Comparison of ENCODE assay signal across 19 cellular contexts in genomic region chr11:57203359-57203758, GRCh38. TPM values are rescaled to one million over a fixed set of nuclear protein-coding genes. Genes with fewer than 3 reads are reported as not detected.
A peak's percentile ranks its signal among the peaks of the same experiment; 100 is the strongest.
DNase-seq lines count a peak whose midpoint lies in the region; ATAC-seq and TF ChIP-seq lines count a peak whose summit lies in the region.
"Had no signal": no experiment of that assay in that cellular context is flagged by ENCODE, and none has a peak within 500 bp of the region (broad histone marks: within the 10 kb centered on the region; RNA-seq: fewer than 3 reads in every experiment).

No MANE protein-coding gene starts in this region.

- POLR2A ChIA-PET in SK-N-SH (lab: Yijun Ruan, JAX): no interaction called here

- H3K36me3 ChIP-seq in SK-N-SH (replicated peaks in 1 of 2; ENCODE audit: control insufficient read depth in 1 of 2, insufficient read depth in 2 of 2, low read length in 1 of 2) (no peaks in the 10 kb centered on the region), stomach (no peaks in the 10 kb centered on the region)

- intact Hi-C loops in stomach (cut with DNase I; ENCODE audit: low total_unique reads): no loop called here

- no peaks in the 10 kb centered on the region for H3F3A ChIP-seq in SK-N-SH (replicated peaks; ENCODE audit: insufficient read depth)

- H3K4me2 ChIP-seq in SK-N-SH: no peak overlapping the region

- no peaks in the 10 kb centered on the region for H3K79me2 ChIP-seq in SK-N-SH (ENCODE audit: insufficient read depth)

- no peaks in the 10 kb centered on the region for H4K20me1 ChIP-seq in SK-N-SH (ENCODE audit: insufficient read depth)

- H3K27me3 ChIP-seq in SK-N-SH (ENCODE audit: insufficient read depth) (no peaks in the 10 kb centered on the region; the same call in 1 of the 2 replicates), stomach (peaks cover 0 to 10% (median 0%) of the 10 kb centered on the region in 3 donors)

- DNase-seq in SK-N-SH (peak; percentile 66), fibroblast of villous mesenchyme (ENCODE audit: low read depth) (peak; percentile 93), lung microvascular endothelial cell (ENCODE audit: low read depth in 2 of 2) (peak; percentile 14 to 23), stomach (peak; percentile 33), NCI-H748 treated with DMSO at 0.1 percent for 48 hours (lab: John Stamatoyannopoulos, UW) (no peak), GDM1 (lab: John Stamatoyannopoulos, UW) (no peak)
- DNase-seq: activated CD4-positive, alpha-beta T cell treated with anti-CD3 and anti-CD28 coated beads, Interleukin-2, amount 10 ng/mL, durations not matched to agents 24 days and 14 days; activated naive CD8-positive, alpha-beta T cell treated with anti-CD3 and anti-CD28 coated beads, Interleukin-2, amount 10 ng/mL, durations not matched to agents 7 days and 5 days; C1 segment of cervical spinal cord; DND-41; naive thymus-derived CD8-positive, alpha-beta T cell; NCI-H1417 treated with DMSO at 0.1 percent for 48 hours; NCI-H446 treated with DMSO at 0.1 percent for 48 hours; stimulated activated naive B cell treated with anti-CD40 and anti-IgM and Interleukin-4, amounts not matched to agents 10 μg/mL and 1 μg/mL and 100 μg/mL, for 72 hours had no signal

- TF ChIP-seq CTCF in SK-N-SH (IDR thresholded peaks at IDR 0.05) (no peak), fibroblast of villous mesenchyme (IDR thresholded peaks at IDR 0.05; ENCODE audit: insufficient read depth, low read depth, low read length) (no peak), stomach (IDR thresholded peaks at IDR 0.05) (no peak)

- H3K9me3 ChIP-seq in SK-N-SH: no peaks in the 10 kb centered on the region
- H3K9me3 ChIP-seq in stomach: no peaks in the 10 kb centered on the region

- no peaks in the 10 kb centered on the region for H3K9me2 ChIP-seq in SK-N-SH

- H3K27ac ChIP-seq in SK-N-SH (ENCODE audit: low read depth in 2 of 2, low read length in 1 of 2) (peak overlapping the region in 1 of 2 experiments; percentile 88; a peak in 2 of 4 replicates), stomach (peak overlapping the region in 1 of 5 donors; percentile 47)

- TF ChIP-seq EP300 in SK-N-SH (IDR thresholded peaks at IDR 0.05; ENCODE audit: borderline replicate concordance in 1 of 2, low read depth in 1 of 2, low read length in 1 of 2) (peak in 1 of 2 experiments; percentile 44; a peak in 1 of 4 replicates), stomach (IDR thresholded peaks at IDR 0.05) (no peak)

- ATAC-seq in HG02610 (IDR thresholded peaks at IDR 0.05; ENCODE audit: unreplicated experiment) (no peak), GM19328 (IDR thresholded peaks at IDR 0.05; ENCODE audit: unreplicated experiment) (no peak)
- ATAC-seq: K562; naive thymus-derived CD8-positive, alpha-beta T cell; stimulated activated naive B cell treated with anti-CD40 and anti-IgM and Interleukin-4, amounts not matched to agents 10 μg/mL and 1 μg/mL and 100 μg/mL, for 72 hours had no signal

- CTCF ChIA-PET in SK-N-SH (lab: Yijun Ruan, JAX): interaction anchor here (0.9 to 2.2 kb wide), 7 partner anchors 13 to 70 kb away, joined by 3 to 23 read pairs (median 3); no protein-coding TSS in a partner anchor

- H2AFZ ChIP-seq in SK-N-SH (ENCODE audit: low read depth): no peak overlapping the region

- H3K4me1 ChIP-seq in SK-N-SH (ENCODE audit: control insufficient read depth in 1 of 2, insufficient read depth in 2 of 2, low read depth in 1 of 2, low read length in 1 of 2): peaks cover 0 to 23% of the 10 kb centered on the region in 2 experiments; a peak in 1 of 4 replicates
- peaks cover 0 to 24% (median 3%) of the 10 kb centered on the region in 4 donors for H3K4me1 ChIP-seq in stomach

- no peak for TF ChIP-seq RAD21 in SK-N-SH (IDR thresholded peaks at IDR 0.05; ENCODE audit: low read length)

- no peak for TF ChIP-seq POLR2A in stomach (IDR thresholded peaks at IDR 0.05)

- H3K4me3 ChIP-seq in SK-N-SH (ENCODE audit: low read depth in 2 of 2, low read length in 1 of 2) (no peak overlapping the region), fibroblast of villous mesenchyme (ENCODE audit: low read depth, low read length) (no peak overlapping the region), stomach (no peak overlapping the region)
- H3K4me3 ChIP-seq: K562 had no signal

- 0% methylated on average over 2 of the region's 3 CpGs for WGBS in SK-N-SH (ENCODE audit: low lambda C conversion rate)
- 22 to 39% (median 23%) methylated on average over 2 to 3 of the region's 3 CpGs for WGBS in stomach, 5 donors

- H3K9ac ChIP-seq in SK-N-SH: no peak overlapping the region

TF ChIP-seq in SK-N-SH, 30 proteins besides CTCF, POLR2A, EP300 and RAD21:
- TF ChIP-seq SMC3 (IDR thresholded peaks at IDR 0.05; ENCODE audit: low read depth, low read length): no peak
- TF ChIP-seq TEAD4 (IDR thresholded peaks at IDR 0.05; ENCODE audit: borderline replicate concordance, insufficient read depth): no peak
- no peak for TF ChIP-seq FOSL2 (IDR thresholded peaks at IDR 0.05; ENCODE audit: borderline replicate concordance, low read depth)
- TF ChIP-seq SIN3A (IDR thresholded peaks at IDR 0.05; ENCODE audit: borderline replicate concordance, low read depth, low read length): no peak
- TF ChIP-seq MEF2A (IDR thresholded peaks at IDR 0.05; ENCODE audit: borderline replicate concordance, low read depth): no peak
- TF ChIP-seq NFIC (IDR thresholded peaks at IDR 0.05; ENCODE audit: borderline replicate concordance): no peak
- TF ChIP-seq CHD2 (IDR thresholded peaks at IDR 0.05; ENCODE audit: low read length, partially characterized antibody): no peak
- TF ChIP-seq GATA2 (CRISPR knock-in tag; IDR thresholded peaks at IDR 0.05): no peak
- TF ChIP-seq YY1 (IDR thresholded peaks at IDR 0.05; ENCODE audit: low read depth): no peak

RNA-seq across cellular contexts. Expression of gene LRRC55, which starts 21.6 kb away (rescaled TPM):
- polyA plus RNA-seq in SK-N-SH (2012; rRNA removed) (not detected in 2 replicates), stomach (under 1 TPM in 1 of 3 donors, not detected in 2; 0.08 TPM)
- 0.01 TPM in 1 of 2 replicates, not detected in the other for polyA plus RNA-seq in SK-N-SH (2012; cell fraction: cytosol; rRNA removed)
- not detected in 2 replicates for polyA plus RNA-seq in SK-N-SH (2012; cell fraction: nucleus; rRNA removed)
- total RNA-seq in fibroblast of villous mesenchyme (not detected in 2 replicates), lung microvascular endothelial cell (under 0.01 TPM in 2 replicates), stomach (under 1 TPM in 1 of 5 donors, not detected in 4; 0.73 TPM)
- total RNA-seq: activated CD4-positive, alpha-beta T cell treated with anti-CD3 and anti-CD28 coated beads, Interleukin-2, amount 10 ng/mL, durations not matched to agents 24 days and 14 days; activated naive CD8-positive, alpha-beta T cell treated with anti-CD3 and anti-CD28 coated beads, Interleukin-2, amount 10 ng/mL, durations not matched to agents 7 days and 5 days; K562; naive thymus-derived CD8-positive, alpha-beta T cell; OCI-LY7 had no signal
- polyA plus RNA-seq: K562; keratinocyte; naive thymus-derived CD8-positive, alpha-beta T cell had no signal

RNA-seq across cellular contexts. Expression of gene APLNR, which starts 33.7 kb away (rescaled TPM):
- polyA plus RNA-seq in SK-N-SH (2012; rRNA removed): 0.03 and 0.15 TPM in 2 replicates
- 0.08 and 0.22 TPM in 2 replicates for polyA plus RNA-seq in SK-N-SH (2012; cell fraction: cytosol; rRNA removed)
- polyA plus RNA-seq in SK-N-SH (2012; cell fraction: nucleus; rRNA removed): 0.06 and 0.07 TPM in 2 replicates
- not detected in 2 replicates for total RNA-seq in fibroblast of villous mesenchyme
- total RNA-seq in lung microvascular endothelial cell: under 0.01 TPM in 2 replicates
- total RNA-seq in stomach: 10 to 100 TPM in 1 of 5 donors, 1 to 10 TPM in 2, not detected in 2; 2.3 to 12.1 (median 5.1) TPM
- polyA plus RNA-seq in stomach: 1 to 10 TPM in 1 of 3 donors, under 1 TPM in 2; 0.43 to 1.1 (median 1.00) TPM
- total RNA-seq: activated CD4-positive, alpha-beta T cell treated with anti-CD3 and anti-CD28 coated beads, Interleukin-2, amount 10 ng/mL, durations not matched to agents 24 days and 14 days; activated naive CD8-positive, alpha-beta T cell treated with anti-CD3 and anti-CD28 coated beads, Interleukin-2, amount 10 ng/mL, durations not matched to agents 7 days and 5 days; naive thymus-derived CD8-positive, alpha-beta T cell; OCI-LY7 had no signal
- polyA plus RNA-seq: keratinocyte; naive thymus-derived CD8-positive, alpha-beta T cell had no signal

Comparison
In these comparisons a context has a peak if more than half of its experiments do, and no peak if none do; other contexts are left out.
1. DNase-seq: peak in SK-N-SH (single experiment), fibroblast of villous mesenchyme (single experiment), lung microvascular endothelial cell (2 of 2) and stomach (single experiment); none in NCI-H748 treated with DMSO at 0.1 percent for 48 hours (single experiment) and GDM1 (single experiment).